In the genomic region with DNA sequence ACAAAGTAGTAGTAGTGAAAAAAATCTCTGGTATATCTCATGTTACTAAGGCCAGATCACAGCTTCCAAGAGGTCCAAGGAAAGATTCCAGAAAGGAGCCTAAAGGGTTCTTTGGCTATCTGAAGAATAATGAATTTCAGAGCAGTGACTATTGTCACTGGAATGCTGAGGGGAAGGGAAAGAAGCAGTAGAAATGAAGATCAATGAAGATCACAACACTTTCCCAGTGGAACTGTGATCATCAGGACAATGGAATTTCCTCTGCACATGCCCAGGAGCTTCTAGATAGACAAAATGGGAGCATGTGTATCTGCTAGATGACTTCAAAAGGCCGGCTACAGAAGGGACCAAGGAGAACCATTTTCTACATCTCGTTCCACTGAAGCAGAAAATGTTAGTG, we compare ENCODE assay signal across 30 cellular contexts.
DNase-seq lines count a peak whose midpoint lies in the region; ATAC-seq, FAIRE-seq and TF ChIP-seq lines count a peak whose summit lies in the region.
"Had no signal": no experiment of that assay in that cellular context is flagged by ENCODE, and none has a peak within 500 bp of the region (broad histone marks: within the 10 kb centered on the region; RNA-seq: fewer than 3 reads in every experiment).

No MANE protein-coding gene starts in this region.

- H4K20me1 ChIP-seq in HepG2 (ENCODE audit: insufficient read depth, low read length): no peaks in the 10 kb centered on the region

- TF ChIP-seq POLR2A in HepG2 (IDR thresholded peaks at IDR 0.05; ENCODE audit: insufficient read depth in 1 of 2, low read depth in 2 of 2, low read length in 2 of 2) (no peak), right lobe of liver (IDR thresholded peaks at IDR 0.05) (no peak), stomach (IDR thresholded peaks at IDR 0.05) (no peak)

- TF ChIP-seq CTCF in HepG2 (CRISPR knock-in tag; IDR thresholded peaks at IDR 0.05) (no peak), right lobe of liver (IDR thresholded peaks at IDR 0.05) (no peak), fibroblast of mammary gland (conservative IDR thresholded peaks at IDR 0.05; ENCODE audit: control insufficient read depth, insufficient read depth, low read depth, low read length) (no peak), stomach (IDR thresholded peaks at IDR 0.05) (no peak)

- no peaks in the 10 kb centered on the region for H3K36me3 ChIP-seq in HepG2 (replicated peaks in 1 of 2; ENCODE audit: control insufficient read depth in 1 of 2, insufficient read depth in 2 of 2, low read length in 2 of 2)
- no peaks in the 10 kb centered on the region for H3K36me3 ChIP-seq in right lobe of liver
- no peaks in the 10 kb centered on the region for H3K36me3 ChIP-seq in stomach
- H3K36me3 ChIP-seq: esophagus squamous epithelium, MG63, ovary, tibial nerve had no signal

- BruUV-seq in HepG2 (replicated peaks; lab: Mats Ljungman, UMichigan): no TSS peak

- H3K4me3 ChIP-seq in HepG2 (replicated peaks in 1 of 3; ENCODE audit: insufficient read depth in 1 of 3, low read depth in 2 of 3, low read length in 3 of 3) (no peak overlapping the region), right lobe of liver (no peak overlapping the region), fibroblast of mammary gland (ENCODE audit: control insufficient read depth, low read depth, low read length) (no peak overlapping the region), stomach (no peak overlapping the region)
- H3K4me3 ChIP-seq: esophagus squamous epithelium, K562, MG63, ovary, tibial nerve had no signal

- H3K79me2 ChIP-seq in HepG2 (ENCODE audit: insufficient read depth, low read length): peaks cover 8% of the 10 kb centered on the region

- no peak overlapping the region for H3K4me2 ChIP-seq in HepG2 (ENCODE audit: low read depth, low read length)

- H3K4me1 ChIP-seq in HepG2 (ENCODE audit: insufficient read depth, low read length) (peaks cover 50% of the 10 kb centered on the region), right lobe of liver (no peaks in the 10 kb centered on the region), stomach (no peaks in the 10 kb centered on the region)

- in situ Hi-C loops in HepG2 (cut with HindIII; ENCODE audit: extremely low pct_ligation_motif_present, low pct_unique_long_range_greater_than_20kb): loop anchor here (10.0 kb wide), 2 partner anchors 278 to 668 kb away; no protein-coding TSS in a partner anchor

- no peak overlapping the region for H2AFZ ChIP-seq in HepG2 (ENCODE audit: low read length)

- no peak for TF ChIP-seq RAD21 in HepG2 (CRISPR knock-in tag; IDR thresholded peaks at IDR 0.05)

- intact Hi-C loops in HepG2 (cut with micrococcal nuclease; ENCODE audit: unreplicated experiment) (loop anchor here (10.0 kb wide), 2 partner anchors 172 to 668 kb away; no protein-coding TSS in a partner anchor), right lobe of liver (cut with DNase I) (no loop called here), stomach (cut with DNase I; ENCODE audit: low total_unique reads) (loop anchor here (10.0 kb wide), 1 partner anchor 218 kb away; a partner anchor contains a TSS)

- peak; percentile 61 for DNase-seq in HepG2 (ENCODE audit: low spot score)
- DNase-seq in right lobe of liver: no peak
- DNase-seq in NCI-H226: peak; percentile 20
- peak; percentile 32 for DNase-seq in fibroblast of mammary gland (ENCODE audit: low read depth)
- peak; percentile 33 for DNase-seq in urothelium cell line (ENCODE audit: low spot score)
- DNase-seq in stomach: no peak
- no peak for DNase-seq in midbrain (lab: John Stamatoyannopoulos, UW)
- no peak for DNase-seq in NOMO-1 treated with dmso at 0.1 percent for 144 hours (lab: John Stamatoyannopoulos, UW; ENCODE audit: unreplicated experiment)
- DNase-seq: 8988T; activated T-cell treated with anti-CD3 and anti-CD28 coated beads for 4 hours; AML-193; aorta; caudate nucleus; CD4-positive, alpha-beta T cell; cortex of kidney; DMS 273 treated with DMSO at 0.1 percent for 48 hours; effector memory CD8-positive, alpha-beta T cell; esophagus squamous epithelium; H7; MG63; NCI-H1417; NCI-H2081 treated with DMSO at 0.1 percent for 48 hours; NCI-H446; NCI-H82; ovary; stimulated activated CD4-positive, alpha-beta T cell treated with anti-CD3 and anti-CD28 coated beads, Interleukin-2, amount 100 ng/mL, for 24 hours; T-helper 17 cell had no signal

- WGBS in HepG2 (ENCODE audit: low lambda C conversion rate): 96% methylated on average over 2 of the region's 2 CpGs
- whole genome bisulfite sequencing in right lobe of liver (ENCODE audit: insufficient coverage, low coverage, low lambda C conversion rate, missing lambda C conversion rate): 83% methylated on average over 1 of the region's 2 CpGs
- 77 to 97% (median 88%) methylated on average over 2 of the region's 2 CpGs for WGBS in stomach, 5 donors

- H3K9me3 ChIP-seq in HepG2 (ENCODE audit: low read length) (no peaks in the 10 kb centered on the region; the same call in 1 of the 2 replicates), right lobe of liver (no peaks in the 10 kb centered on the region), stomach (peaks cover 0 to 6% (median 0%) of the 10 kb centered on the region in 4 donors)
- H3K9me3 ChIP-seq: esophagus squamous epithelium, MG63, ovary, tibial nerve had no signal

- POLR2A ChIA-PET in HepG2 (lab: Yijun Ruan, JAX): interaction anchor here (0.7 to 2.4 kb wide), 8 partner anchors 8 to 219 kb away, joined by 3 to 8 read pairs (median 4); a partner anchor contains a TSS

- ATAC-seq in HepG2: peak; percentile 49
- ATAC-seq in right lobe of liver: no peak
- ATAC-seq: effector memory CD8-positive, alpha-beta T cell; K562; T-helper 17 cell had no signal

- CTCF ChIA-PET in HepG2 (lab: Yijun Ruan, JAX; ENCODE audit: low intra/inter-chr PET ratio, low total read pairs): no interaction called here

- H3K27ac ChIP-seq in HepG2 (ENCODE audit: extremely low read length, insufficient read depth, low read length) (no peak overlapping the region), right lobe of liver (no peak overlapping the region), stomach (no peak overlapping the region)
- H3K27ac ChIP-seq: esophagus squamous epithelium, ovary, tibial nerve had no signal

- H3K9ac ChIP-seq in HepG2 (ENCODE audit: insufficient read depth, low read depth, low read length): no peak overlapping the region

- no peak for TF ChIP-seq EP300 in HepG2 (IDR thresholded peaks at IDR 0.05; ENCODE audit: low read depth in 2 of 2, low read length in 2 of 2)
- no peak for TF ChIP-seq EP300 in HepG2 (CRISPR knock-in tag; IDR thresholded peaks at IDR 0.05; ENCODE audit: borderline replicate concordance)
- no peak for TF ChIP-seq EP300 in stomach (IDR thresholded peaks at IDR 0.05)

- FAIRE-seq in HepG2 (lab: Jason Lieb, UNC): no peak
- no peak for FAIRE-seq in urothelium cell line (lab: Jason Lieb, UNC)
- FAIRE-seq: islet of Langerhans, K562 had no signal

- H3K27me3 ChIP-seq in HepG2 (ENCODE audit: control insufficient read depth in 1 of 2, insufficient read depth in 2 of 2, low read length in 2 of 2) (no peaks in the 10 kb centered on the region), right lobe of liver (no peaks in the 10 kb centered on the region), stomach (no peaks in the 10 kb centered on the region)
- H3K27me3 ChIP-seq: esophagus squamous epithelium, MG63, ovary, tibial nerve had no signal

TF ChIP-seq in HepG2, 621 proteins besides CTCF, POLR2A, EP300 and RAD21 (continues in another document):
- TF ChIP-seq MEIS2 (CRISPR knock-in tag; IDR thresholded peaks at IDR 0.05): no peak
- TF ChIP-seq FOXA1 (IDR thresholded peaks at IDR 0.05): no peak
- no peak for TF ChIP-seq FOXA1 (CRISPR knock-in tag; IDR thresholded peaks at IDR 0.05)
- no peak for TF ChIP-seq GPN1 (CRISPR knock-in tag; IDR thresholded peaks at IDR 0.05; ENCODE audit: borderline replicate concordance)
- no peak for TF ChIP-seq SOX6 (IDR thresholded peaks at IDR 0.05)
- TF ChIP-seq SOX6 (CRISPR knock-in tag; IDR thresholded peaks at IDR 0.05): peak; percentile 25; the same call in 1 of the 2 replicates
- TF ChIP-seq BHLHE40 (IDR thresholded peaks at IDR 0.05; ENCODE audit: low read length): 0 out of 2 replicates have a peak, but pooled peaks have one; percentile 20
- TF ChIP-seq MAZ (IDR thresholded peaks at IDR 0.05; ENCODE audit: borderline replicate concordance, low read depth, low read length): no peak
- TF ChIP-seq MAZ (CRISPR knock-in tag; IDR thresholded peaks at IDR 0.05; ENCODE audit: low read depth): no peak
- TF ChIP-seq CHD2 (IDR thresholded peaks at IDR 0.05; ENCODE audit: low read depth, low read length): no peak
- TF ChIP-seq SAP130 (CRISPR knock-in tag; IDR thresholded peaks at IDR 0.05; ENCODE audit: low read depth): 0 out of 2 replicates have a peak, but pooled peaks have one; percentile 11
- no peak for TF ChIP-seq SOX13 (IDR thresholded peaks at IDR 0.05)
- peak in 1 of 2 experiments; percentile 33; a peak in 1 of 4 replicates for TF ChIP-seq SOX13 (CRISPR knock-in tag; conservative IDR thresholded peaks at IDR 0.05 in 1 of 2, IDR thresholded peaks at IDR 0.05 in 1 of 2)
- TF ChIP-seq HCFC1 (IDR thresholded peaks at IDR 0.05; ENCODE audit: low read depth, low read length): no peak
- TF ChIP-seq SOX5 (CRISPR knock-in tag; IDR thresholded peaks at IDR 0.05; ENCODE audit: borderline replicate concordance): peak; percentile 47; the same call in 1 of the 2 replicates
- TF ChIP-seq TCF7 (IDR thresholded peaks at IDR 0.05; ENCODE audit: low read depth): 0 out of 2 replicates have a peak, but pooled peaks have one; percentile 24
- 0 out of 2 replicates have a peak, but pooled peaks have one; percentile 11 for TF ChIP-seq ZNF644 (CRISPR knock-in tag; IDR thresholded peaks at IDR 0.05; ENCODE audit: low read depth)

Comparison
In these comparisons a context has a peak if more than half of its experiments do, and no peak if none do; other contexts are left out.
1. DNase-seq: peak in HepG2 (single experiment), NCI-H226 (single experiment), fibroblast of mammary gland (single experiment) and urothelium cell line (single experiment); none in right lobe of liver (0 of 3), stomach (single experiment), midbrain (single experiment) and NOMO-1 treated with dmso at 0.1 percent for 144 hours (single experiment).
2. intact Hi-C loops: an anchor here in HepG2 (10.0 kb wide) and stomach (10.0 kb wide); none called in right lobe of liver.